In genomic region chr2:102971661-102972060, GRCh38 we compare ENCODE assay signal across 28 cellular contexts.
"Had no signal": no experiment of that assay in that cellular context is flagged by ENCODE, and none has a peak within 500 bp of the region (broad histone marks: within the 10 kb centered on the region; RNA-seq: fewer than 3 reads in every experiment).

No MANE protein-coding gene starts in this region.

- H3K4me3 ChIP-seq: left lung, lower lobe of right lung, neural progenitor cell, ovary, right atrium auricular region, right lobe of liver, smooth muscle cell, testis, thyroid gland, transverse colon, upper lobe of left lung, vagina had no signal

- FAIRE-seq: islet of Langerhans, kidney had no signal

- DNase-seq: immature natural killer cell; kidney; left colon; left lung; lower lobe of right lung; mammary epithelial cell; mesenchymal stem cell; naive B cell; natural killer cell; nephron progenitor cell; occipital lobe; ovary; right lobe of liver; stimulated activated CD4-positive, alpha-beta T cell treated with anti-CD3 and anti-CD28 coated beads, Interleukin-1b, Interleukin-23, amount 100 ng/mL, for 48 hours; stimulated activated CD4-positive, alpha-beta T cell treated with anti-CD3 and anti-CD28 coated beads, Interleukin-2, amount 100 ng/mL, for 48 hours; stimulated activated CD4-positive, alpha-beta T cell treated with anti-CD3 and anti-CD28 coated beads, Interleukin-4, amount 100 ng/mL, for 4 hours; stimulated activated CD8-positive, alpha-beta memory T cell treated with anti-CD3 and anti-CD28 coated beads, Interleukin-4, amount 100 ng/mL, for 48 hours; stimulated activated naive CD4-positive, alpha-beta T cell treated with Interleukin-2 at 50 U/mL for 16 hours; stimulated activated naive CD8-positive, alpha-beta T cell treated with anti-CD3 and anti-CD28 coated beads, Interleukin-15, amount 100 ng/mL, for 72 hours; testis; thyroid gland; transverse colon had no signal
